ENCODE assay signal across 25 cellular contexts in genomic region chr13:113252516-113252915, GRCh38.
"Had no signal": no experiment of that assay in that cellular context is flagged by ENCODE, and none has a peak within 500 bp of the region (broad histone marks: within the 10 kb centered on the region; RNA-seq: fewer than 3 reads in every experiment).

No MANE protein-coding gene starts in this region.

- H3K27ac ChIP-seq: heart left ventricle, left ventricle myocardium inferior, ovary, prostate gland, skin epidermis, stomach, thoracic aorta, tibial artery, upper lobe of right lung had no signal

- H3K4me1 ChIP-seq: heart left ventricle, left ventricle myocardium inferior, prostate gland, stomach, tibial artery, upper lobe of right lung had no signal

- H3K9me3 Mint-ChIP-seq: immature natural killer cell; mesothelial cell of epicardium; naive thymus-derived CD4-positive, alpha-beta T cell; natural killer cell treated with Interleukin-12 subunit alpha and Interleukin-12 subunit beta and Interleukin-15 and Interleukin-18, amount 100 ng/mL, for 72 hours; stimulated activated effector memory CD8-positive, alpha-beta T cell treated with anti-CD3 and anti-CD28 coated beads, Interleukin-12 subunit alpha, Interleukin-12 subunit beta, amount 100 ng/mL, for 72 hours had no signal

- H3K4me3 Mint-ChIP-seq: immature natural killer cell; mesothelial cell of epicardium; naive thymus-derived CD4-positive, alpha-beta T cell; natural killer cell treated with Interleukin-12 subunit alpha and Interleukin-12 subunit beta and Interleukin-15 and Interleukin-18, amount 100 ng/mL, for 72 hours; stimulated activated effector memory CD8-positive, alpha-beta T cell treated with anti-CD3 and anti-CD28 coated beads, Interleukin-12 subunit alpha, Interleukin-12 subunit beta, amount 100 ng/mL, for 72 hours had no signal

- DNase-seq: heart left ventricle; hypothalamus; immature natural killer cell; kidney; left colon; left ventricle myocardium inferior; mesendoderm; mucosa of descending colon; naive thymus-derived CD4-positive, alpha-beta T cell; ovary; retina; right cardiac atrium; stimulated activated CD4-positive, alpha-beta T cell treated with anti-CD3 and anti-CD28 coated beads, Interleukin-4, amount 100 ng/mL, for 24 hours; stimulated activated naive CD8-positive, alpha-beta T cell treated with anti-CD3 and anti-CD28 coated beads, Interleukin-15, Interleukin-2, amounts not matched to agents 100 U/mL and 50 U/mL, for 24 hours; stomach; tibial artery; trophoblast cell; upper lobe of right lung had no signal

- H3K36me3 ChIP-seq: ovary had no signal

- H3K9me3 ChIP-seq: heart left ventricle, left ventricle myocardium inferior, mucosa of descending colon, ovary, prostate gland, stomach, thoracic aorta, tibial artery, upper lobe of right lung had no signal

- H3K4me1 Mint-ChIP-seq: immature natural killer cell, mesothelial cell of epicardium had no signal

- H3K27me3 Mint-ChIP-seq: naive thymus-derived CD4-positive, alpha-beta T cell; natural killer cell treated with Interleukin-12 subunit alpha and Interleukin-12 subunit beta and Interleukin-15 and Interleukin-18, amount 100 ng/mL, for 72 hours had no signal

- H3K27ac Mint-ChIP-seq: mesothelial cell of epicardium; natural killer cell treated with Interleukin-12 subunit alpha and Interleukin-12 subunit beta and Interleukin-15 and Interleukin-18, amount 100 ng/mL, for 72 hours had no signal

- H3K27me3 ChIP-seq: heart left ventricle, ovary, stomach, tibial artery, upper lobe of right lung had no signal

- H3K4me3 ChIP-seq: heart left ventricle, left ventricle myocardium inferior, lung, mucosa of descending colon, ovary, prostate gland, skin epidermis, stomach, thoracic aorta, tibial artery, upper lobe of right lung had no signal
